23 cellular contexts compared by ENCODE assay signal in the genomic region with DNA sequence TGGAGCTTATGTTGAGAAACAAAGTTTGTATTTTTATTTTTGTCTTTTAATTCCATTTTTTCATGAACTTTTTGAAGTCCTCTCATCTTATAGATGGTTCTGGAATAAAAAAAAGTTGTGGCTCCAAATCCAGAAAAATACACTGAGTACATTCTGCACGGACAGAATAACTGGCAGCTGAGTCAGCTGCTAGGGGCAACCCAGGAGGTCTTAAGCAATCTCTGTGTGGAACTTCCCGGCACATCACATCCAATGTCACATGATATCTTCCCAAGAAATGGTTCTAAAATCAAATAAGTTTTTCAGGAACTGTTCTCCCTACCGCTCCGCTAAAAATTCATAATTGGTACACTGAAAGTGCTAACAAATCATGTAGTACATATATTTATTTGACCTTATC. TPM values are rescaled to one million over a fixed set of nuclear protein-coding genes. Genes with fewer than 3 reads are reported as not detected.
DNase-seq lines count a peak whose midpoint lies in the region; ATAC-seq, FAIRE-seq and TF ChIP-seq lines count a peak whose summit lies in the region.
"Had no signal": no experiment of that assay in that cellular context is flagged by ENCODE, and none has a peak within 500 bp of the region (broad histone marks: within the 10 kb centered on the region; RNA-seq: fewer than 3 reads in every experiment).

No MANE protein-coding gene starts in this region.

- TF ChIP-seq RAD21 in H1 (IDR thresholded peaks at IDR 0.05 in 1 of 2, conservative IDR thresholded peaks at IDR 0.05 in 1 of 2; ENCODE audit: low read depth in 2 of 2, low read length in 2 of 2) = no peak

- TF ChIP-seq EP300 in H1 (IDR thresholded peaks at IDR 0.05; ENCODE audit: borderline replicate concordance in 1 of 2, low read depth in 2 of 2, low read length in 2 of 2) = no peak

- H4K20me1 ChIP-seq in H1 (replicated peaks in 1 of 2; ENCODE audit: control insufficient read depth in 1 of 2, insufficient read depth in 2 of 2, low read length in 2 of 2) = no peaks in the 10 kb centered on the region

- no peak overlapping the region for H3K4ac ChIP-seq in H1 (replicated peaks; ENCODE audit: insufficient read length, low read depth, low read length)
- no peak overlapping the region for H3K4ac ChIP-seq in mesenchymal stem cell (ENCODE audit: low read depth in 1 of 2, low read length in 2 of 2)

- H2BK20ac ChIP-seq in H1 (ENCODE audit: low read length) = no peak overlapping the region

- H2AK5ac ChIP-seq in H1 (ENCODE audit: low read depth, low read length) (no peak overlapping the region), mesenchymal stem cell (ENCODE audit: low read length, severe bottlenecking) (no peak overlapping the region)

- H2BK5ac ChIP-seq in H1 (ENCODE audit: low read depth, low read length) = no peak overlapping the region
- no peak overlapping the region for H2BK5ac ChIP-seq in mesenchymal stem cell (ENCODE audit: low read depth, low read length, poor library complexity, severe bottlenecking)

- H4K91ac ChIP-seq in H1 (replicated peaks; ENCODE audit: insufficient read length, low read length) = no peak overlapping the region
- no peak overlapping the region for H4K91ac ChIP-seq in mesenchymal stem cell (ENCODE audit: low read length)

- H3K36me3 ChIP-seq in HUES48 (ENCODE audit: control insufficient read depth, insufficient read depth, low read length) (no peaks in the 10 kb centered on the region), H1 (ENCODE audit: control insufficient read depth in 2 of 4, insufficient read depth in 4 of 4, low read length in 3 of 4) (no peaks in the 10 kb centered on the region), mesenchymal stem cell (ENCODE audit: control insufficient read depth in 1 of 2, insufficient read depth in 2 of 2, low read depth in 1 of 2, low read length in 2 of 2) (no peaks in the 10 kb centered on the region), prostate gland (no peaks in the 10 kb centered on the region)
- H3K36me3 ChIP-seq: upper lobe of left lung had no signal

- H4K8ac ChIP-seq in H1 (ENCODE audit: extremely low read depth, insufficient read depth, low read length) (no peak overlapping the region), mesenchymal stem cell (ENCODE audit: low read length) (no peak overlapping the region)

- H4K5ac ChIP-seq in H1 (ENCODE audit: insufficient read length, low read depth, low read length) = no peak overlapping the region

- CTCF ChIA-PET in AG04449 (lab: Yijun Ruan, JAX) = no interaction called here
- CTCF ChIA-PET in H1 (lab: Charles Lee; ENCODE audit: partially characterized antibody) = interaction anchor here (0.7 to 1.9 kb wide), 5 partner anchors 25 to 59 kb away, joined by 3 to 5 read pairs (median 3); no protein-coding TSS in a partner anchor

- H2AFZ ChIP-seq in H1 (ENCODE audit: low read length) (no peak overlapping the region), mesenchymal stem cell (ENCODE audit: low read depth, low read length) (no peak overlapping the region)

- TF ChIP-seq POLR2A in H1 (IDR thresholded peaks at IDR 0.05; ENCODE audit: control extremely low read depth in 1 of 2, low read depth in 2 of 2, low read length in 2 of 2) = no peak
- no peak for TF ChIP-seq POLR2A in prostate gland (IDR thresholded peaks at IDR 0.05)

- intact Hi-C loops in prostate gland (cut with DNase I) = no loop called here

- no peak overlapping the region for H2BK15ac ChIP-seq in H1 (ENCODE audit: low read length)
- no peak overlapping the region for H2BK15ac ChIP-seq in mesenchymal stem cell (ENCODE audit: low read depth, poor library complexity, severe bottlenecking)

- H3K4me3 ChIP-seq in AG04449 (ENCODE audit: low read depth, low read length) = no peak overlapping the region
- no peak overlapping the region for H3K4me3 ChIP-seq in HUES48 (ENCODE audit: low read depth, low read length)
- H3K4me3 ChIP-seq in H1 (ENCODE audit: extremely low read depth in 1 of 4, insufficient read depth in 2 of 4, low read depth in 3 of 4, low read length in 4 of 4) = no peak overlapping the region
- H3K4me3 ChIP-seq in mesenchymal stem cell (ENCODE audit: insufficient read depth in 1 of 2, low read depth in 1 of 2, low read length in 2 of 2) = no peak overlapping the region
- H3K4me3 ChIP-seq in prostate gland = no peak overlapping the region
- H3K4me3 ChIP-seq: upper lobe of left lung had no signal

- no peak overlapping the region for H2BK12ac ChIP-seq in H1 (ENCODE audit: low read depth, low read length)
- H2BK12ac ChIP-seq in mesenchymal stem cell (ENCODE audit: low read length in 2 of 2) = no peak overlapping the region

- H3K27ac ChIP-seq in HUES48 (ENCODE audit: low read depth, low read length) (peak overlapping the region; percentile 9), H1 (ENCODE audit: low read depth, low read length) (no peak overlapping the region), mesenchymal stem cell (ENCODE audit: low read length, poor library complexity, severe bottlenecking) (no peak overlapping the region), prostate gland (no peak overlapping the region)
- H3K27ac ChIP-seq: upper lobe of left lung had no signal

- ATAC-seq in HG02610 (IDR thresholded peaks at IDR 0.05; ENCODE audit: unreplicated experiment) (no peak), HG03097 (IDR thresholded peaks at IDR 0.05; ENCODE audit: low FRiP score, unreplicated experiment) (no peak), HG02763 (IDR thresholded peaks at IDR 0.05; ENCODE audit: unreplicated experiment) (no peak)
- ATAC-seq: effector memory CD8-positive, alpha-beta T cell had no signal

- TF ChIP-seq CTCF in AG04449 (IDR thresholded peaks at IDR 0.05; ENCODE audit: insufficient read depth, low read length, missing control alignments) (no peak), H1 (IDR thresholded peaks at IDR 0.05; ENCODE audit: control extremely low read depth in 1 of 3, insufficient read depth in 1 of 3, low read depth in 1 of 3, low read length in 3 of 3) (no peak), prostate gland (IDR thresholded peaks at IDR 0.05) (no peak)

- POLR2A ChIA-PET in AG04449 (lab: Yijun Ruan, JAX) (no interaction called here), H1 (lab: Charles Lee; ENCODE audit: partially characterized antibody) (no interaction called here)

- no peak for FAIRE-seq in H1 (lab: Jason Lieb, UNC)
- FAIRE-seq: A204.1 had no signal

- H3K9ac ChIP-seq in HUES48 (ENCODE audit: low read depth, low read length) = no peak overlapping the region
- H3K9ac ChIP-seq in H1 (replicated peaks in 1 of 4; ENCODE audit: extremely low read depth in 1 of 4, low read depth in 3 of 4, low read length in 3 of 4) = no peak overlapping the region
- no peak overlapping the region for H3K9ac ChIP-seq in mesenchymal stem cell (ENCODE audit: low read length)

- H3K27me3 ChIP-seq in HUES48 (ENCODE audit: control insufficient read depth, insufficient read depth, low read length) (no peaks in the 10 kb centered on the region), H1 (replicated peaks in 1 of 4; ENCODE audit: control insufficient read depth in 3 of 4, extremely low read depth in 1 of 4, insufficient read depth in 3 of 4, low read length in 3 of 4) (no peaks in the 10 kb centered on the region), mesenchymal stem cell (ENCODE audit: control insufficient read depth in 1 of 2, insufficient read depth in 1 of 2, low read length in 2 of 2) (no peaks in the 10 kb centered on the region), prostate gland (replicated peaks; ENCODE audit: insufficient read depth) (no peaks in the 10 kb centered on the region)
- H3K27me3 ChIP-seq: upper lobe of left lung had no signal

- H3K9me3 ChIP-seq in HUES48 (ENCODE audit: control insufficient read depth, insufficient read depth, low read length) (peaks cover 10% of the 10 kb centered on the region), H1 (ENCODE audit: insufficient read depth in 2 of 2, low read depth in 1 of 2, low read length in 1 of 2) (peaks cover 7 to 8% of the 10 kb centered on the region in 2 experiments; a peak in 3 of 4 replicates), mesenchymal stem cell (ENCODE audit: control insufficient read depth, low read length) (peaks cover 8% of the 10 kb centered on the region), prostate gland (no peaks in the 10 kb centered on the region)

- no peaks in the 10 kb centered on the region for H3K79me2 ChIP-seq in H1 (ENCODE audit: control insufficient read depth in 1 of 2, insufficient read depth in 2 of 2, low read length in 2 of 2)

- no peak overlapping the region for H3K14ac ChIP-seq in H1 (ENCODE audit: insufficient read length)
- no peak overlapping the region for H3K14ac ChIP-seq in mesenchymal stem cell (ENCODE audit: low read length in 2 of 2)

- WGBS in H1 (ENCODE audit: extremely low coverage in 1 of 2, insufficient coverage in 1 of 2, insufficient read length in 1 of 2, insufficient replicate concordance in 2 of 2, low coverage in 1 of 2, low lambda C conversion rate in 2 of 2, missing lambda C conversion rate in 1 of 2), 2 experiments = 86% methylated on average over 4 of the region's 4 CpGs; no CpG with 5 or more reads in 1 of the 2 experiments
- WGBS in mesenchymal stem cell = 61% methylated on average over 2 of the region's 4 CpGs
- WGBS in prostate gland = 81% methylated on average over 4 of the region's 4 CpGs

- H3K4me1 ChIP-seq in HUES48 (ENCODE audit: control insufficient read depth, insufficient read depth, low read length) (peaks cover 16% of the 10 kb centered on the region), H1 (replicated peaks in 1 of 4; ENCODE audit: control insufficient read depth in 3 of 4, insufficient read depth in 4 of 4, low read length in 3 of 4) (peaks cover 0 to 8% (median 3%) of the 10 kb centered on the region in 4 experiments; a peak in 3 of 7 replicates), mesenchymal stem cell (ENCODE audit: control insufficient read depth, insufficient read depth, low read depth, low read length) (no peaks in the 10 kb centered on the region), prostate gland (replicated peaks) (no peaks in the 10 kb centered on the region)
- H3K4me1 ChIP-seq: upper lobe of left lung had no signal

- H3K23me2 ChIP-seq in H1 (ENCODE audit: low read depth, low read length) = no peaks in the 10 kb centered on the region; the same call in 1 of the 2 replicates

- 0 out of 4 replicates have a peak overlapping the region, but pooled peaks of 1 of the 2 experiments have one; percentile 52 for H3K4me2 ChIP-seq in H1 (ENCODE audit: insufficient read depth in 1 of 2, low read depth in 2 of 2, low read length in 2 of 2)
- H3K4me2 ChIP-seq in mesenchymal stem cell (ENCODE audit: low read length, poor library complexity, severe bottlenecking) = no peak overlapping the region

- H3K23ac ChIP-seq in H1 (ENCODE audit: insufficient read length) (no peak overlapping the region), mesenchymal stem cell (ENCODE audit: low read length in 2 of 2) (no peak overlapping the region)

- H3K79me1 ChIP-seq in H1 (ENCODE audit: low read depth, low read length) = no peaks in the 10 kb centered on the region
- H3K79me1 ChIP-seq in mesenchymal stem cell (replicated peaks; ENCODE audit: low read length, poor library complexity, severe bottlenecking) = no peaks in the 10 kb centered on the region

- DNase-seq in AG04449 (ENCODE audit: low read depth, low spot score) = peak; percentile 7
- no peak for DNase-seq in H1 (ENCODE audit: low read depth in 1 of 2, low spot score in 2 of 2)
- DNase-seq in mesenchymal stem cell = peak; percentile 16
- no peak for DNase-seq in prostate gland (ENCODE audit: low spot score)
- DNase-seq: CD8-positive, alpha-beta memory T cell; DND-41; effector memory CD8-positive, alpha-beta T cell; HFFc6; MV-4-11; naive B cell; NCI-H1930; NCI-H510A; SHP77; stimulated activated CD4-positive, alpha-beta T cell treated with anti-CD3 and anti-CD28 coated beads, Interleukin-15, amount 100 ng/mL, for 24 hours; stimulated activated naive CD4-positive, alpha-beta T cell; T-helper 1 cell; upper lobe of left lung had no signal

- H3K18ac ChIP-seq in H1 (ENCODE audit: extremely low read depth, low read length) (no peak overlapping the region), mesenchymal stem cell (ENCODE audit: low read depth in 1 of 2, low read length in 2 of 2) (no peak overlapping the region)

- H2BK120ac ChIP-seq in H1 (replicated peaks; ENCODE audit: low read depth, low read length) = no peak overlapping the region
- no peak overlapping the region for H2BK120ac ChIP-seq in mesenchymal stem cell (ENCODE audit: low read depth, low read length)

- H3K56ac ChIP-seq in H1 (replicated peaks; ENCODE audit: insufficient read length, low read depth, low read length) = no peak overlapping the region

RNA-seq across cellular contexts. Expression of a gene that starts 29.8 kb away (rescaled TPM):
- total RNA-seq in H1 (2021; fragmentation: NEBNext Ultra II Directional; extraction: Animal tissue kit (Norgen Biotek cat#: 25700)) = 9.4 and 9.8 TPM in 2 replicates
- 12.6 and 15.4 TPM in 2 replicates for polyA plus RNA-seq in H1 (2011; rRNA removed)
- 11.3 TPM for polyA plus RNA-seq in H1 (2011; cell fraction: cytosol; rRNA removed)
- polyA plus RNA-seq in H1 (2011; cell fraction: nucleus; rRNA removed) = 21.6 TPM
- polyA plus RNA-seq in H1 (2012, experiment 1 of 2) = 9.8 to 12.4 TPM (median 11.1 TPM) in 4 replicates
- 10.3 TPM for polyA plus RNA-seq in H1 (2012, experiment 2 of 2)
- 11.2 TPM for polyA plus RNA-seq in H1 (2013, experiment 1 of 2)
- polyA plus RNA-seq in H1 (2013, experiment 2 of 2) = 11.1 TPM
- polyA minus RNA-seq in H1 (2011; rRNA and poly(A)+ RNA removed) = 19.3 and 23.0 TPM in 2 replicates
- 8.4 TPM for polyA minus RNA-seq in H1 (2011; cell fraction: cytosol; rRNA and poly(A)+ RNA removed)
- polyA minus RNA-seq in H1 (2011; cell fraction: nucleus; rRNA and poly(A)+ RNA removed) = 19.6 TPM
- polyA plus RNA-seq in mesenchymal stem cell (2013, experiment 1 of 2) = 0.62 TPM
- 0.66 TPM for polyA plus RNA-seq in mesenchymal stem cell (2013, experiment 2 of 2)
- 10 to 100 TPM; 10.5 to 16.9 TPM for total RNA-seq in prostate gland
- total RNA-seq: activated T-helper 1 cell treated with anti-CD3 and anti-CD28 coated beads, Interleukin-12 subunit alpha, Interleukin-12 subunit beta, Interleukin-2, Interleukin-4 antibody, amounts not matched to agents 30 ng/mL and 10 ng/mL and 1 ng/mL, durations not matched to agents 14 hours and 24 hours and 36 hours had no signal
- polyA plus RNA-seq: CD8-positive, alpha-beta memory T cell had no signal

Comparison
In these comparisons a context has a peak if more than half of its experiments do, and no peak if none do; other contexts are left out.
1. DNase-seq: peak in AG04449 (single experiment) and mesenchymal stem cell (single experiment); none in H1 (0 of 2) and prostate gland (single experiment).